In the genomic region with DNA sequence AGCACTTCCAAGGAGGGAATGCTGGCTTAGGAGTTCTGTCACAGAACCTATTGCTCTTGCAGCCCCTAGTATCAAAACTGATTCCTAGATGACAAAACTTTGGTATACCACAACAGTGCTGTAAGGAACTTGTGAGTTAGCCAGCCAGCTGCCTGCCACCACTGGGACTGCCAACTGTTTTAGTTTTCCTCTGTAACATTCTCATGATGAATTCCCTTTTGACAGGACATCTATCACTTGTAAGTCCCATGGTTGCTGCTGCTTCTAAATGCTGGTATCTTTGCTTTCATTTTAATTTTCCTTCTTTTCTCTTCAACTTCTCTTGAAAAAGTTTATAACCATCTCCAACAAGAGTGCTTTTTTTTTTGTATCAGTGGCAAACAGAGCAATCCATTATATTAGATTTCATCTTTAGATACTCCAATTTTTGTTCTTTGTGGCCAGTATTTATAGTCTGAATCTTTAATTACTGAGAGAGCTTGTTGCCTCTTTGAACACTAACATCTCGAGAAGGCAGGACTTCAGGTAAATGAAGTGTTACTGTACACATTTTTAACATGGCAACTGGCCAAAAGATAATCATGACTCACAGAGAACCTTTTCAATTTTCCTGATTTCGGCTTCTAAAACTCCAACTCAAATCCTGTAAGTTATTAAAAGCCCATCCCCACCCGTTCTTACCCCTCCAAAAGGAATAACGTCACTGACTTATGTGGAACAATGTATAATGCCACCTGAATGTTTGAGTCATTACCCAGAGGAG, we compare ENCODE assay signal across 1 cellular context.
TF ChIP-seq lines count a peak whose summit lies in the region.

No MANE protein-coding gene starts in this region.

TF ChIP-seq in GM12878, 131 proteins besides CTCF, POLR2A, EP300 and RAD21:
- TF ChIP-seq CREB1 (IDR thresholded peaks at IDR 0.05; ENCODE audit: low read depth) = no peak
- no peak for TF ChIP-seq EZH2 (IDR thresholded peaks at IDR 0.05; ENCODE audit: borderline replicate concordance, control insufficient read depth, low read depth, low read length)
- no peak for TF ChIP-seq HCFC1 (IDR thresholded peaks at IDR 0.05; ENCODE audit: low read length)
- TF ChIP-seq CREM (IDR thresholded peaks at IDR 0.05; ENCODE audit: low read depth) = no peak
- TF ChIP-seq ASH2L (IDR thresholded peaks at IDR 0.05; ENCODE audit: borderline replicate concordance, low read depth) = no peak
- no peak for TF ChIP-seq LARP7 (IDR thresholded peaks at IDR 0.05)
- TF ChIP-seq, protein P1, sequence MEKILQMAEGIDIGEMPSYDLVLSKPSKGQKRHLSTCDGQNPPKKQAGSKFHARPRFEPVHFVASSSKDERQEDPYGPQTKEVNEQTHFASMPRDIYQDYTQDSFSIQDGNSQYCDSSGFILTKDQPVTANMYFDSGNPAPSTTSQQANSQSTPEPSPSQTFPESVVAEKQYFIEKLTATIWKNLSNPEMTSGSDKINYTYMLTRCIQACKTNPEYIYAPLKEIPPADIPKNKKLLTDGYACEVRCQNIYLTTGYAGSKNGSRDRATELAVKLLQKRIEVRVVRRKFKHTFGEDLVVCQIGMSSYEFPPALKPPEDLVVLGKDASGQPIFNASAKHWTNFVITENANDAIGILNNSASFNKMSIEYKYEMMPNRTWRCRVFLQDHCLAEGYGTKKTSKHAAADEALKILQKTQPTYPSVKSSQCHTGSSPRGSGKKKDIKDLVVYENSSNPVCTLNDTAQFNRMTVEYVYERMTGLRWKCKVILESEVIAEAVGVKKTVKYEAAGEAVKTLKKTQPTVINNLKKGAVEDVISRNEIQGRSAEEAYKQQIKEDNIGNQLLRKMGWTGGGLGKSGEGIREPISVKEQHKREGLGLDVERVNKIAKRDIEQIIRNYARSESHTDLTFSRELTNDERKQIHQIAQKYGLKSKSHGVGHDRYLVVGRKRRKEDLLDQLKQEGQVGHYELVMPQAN (conservative IDR thresholded peaks at IDR 0.05) = no peak
- TF ChIP-seq SREBF1 (IDR thresholded peaks at IDR 0.05; ENCODE audit: low read length) = no peak
- no peak for TF ChIP-seq PML (IDR thresholded peaks at IDR 0.05; ENCODE audit: low read length)
- TF ChIP-seq HDAC2 (IDR thresholded peaks at IDR 0.05) = no peak
